1 cellular context compared by ENCODE assay signal in the genomic region with DNA sequence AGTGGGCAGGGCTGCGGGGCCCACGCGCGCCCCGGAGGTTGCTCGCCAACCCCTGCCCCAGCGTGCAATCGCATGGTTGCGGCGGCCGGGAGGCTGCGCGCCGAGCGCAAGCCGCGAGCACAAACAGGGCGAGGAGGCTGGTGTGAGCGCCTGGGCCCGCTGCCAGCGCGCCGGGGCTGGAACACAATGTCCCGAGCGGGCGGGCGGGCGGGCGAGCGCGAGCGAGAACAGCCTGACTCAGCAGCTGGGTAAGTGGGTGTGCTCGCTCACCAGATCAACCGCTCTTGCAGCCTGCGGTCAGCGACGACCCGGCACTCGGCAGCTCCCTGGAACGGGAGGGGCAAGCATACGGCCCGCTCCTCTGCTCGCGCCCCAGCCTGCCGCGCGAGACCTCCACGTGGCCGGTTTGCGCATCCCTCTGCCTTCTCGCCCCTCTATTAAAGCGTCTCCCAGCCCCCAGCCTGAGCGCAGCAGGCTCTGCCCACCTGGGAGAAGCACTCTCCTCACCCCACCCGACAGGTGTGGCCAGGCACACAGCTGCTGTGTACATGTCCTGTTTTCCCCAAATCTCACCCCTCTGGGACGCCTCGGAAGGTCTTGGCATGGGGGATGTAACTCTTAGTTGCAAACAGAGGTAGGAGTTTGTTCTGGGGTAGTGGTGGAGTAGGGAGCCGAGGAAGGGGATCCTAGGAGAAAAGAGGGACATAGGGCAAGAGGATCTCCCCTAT.
TF ChIP-seq lines count a peak whose summit lies in the region.

No MANE protein-coding gene starts in this region.

TF ChIP-seq in Ishikawa, 13 proteins besides CTCF, POLR2A, EP300 and RAD21 (continued from another document):
- TF ChIP-seq, protein P1, sequence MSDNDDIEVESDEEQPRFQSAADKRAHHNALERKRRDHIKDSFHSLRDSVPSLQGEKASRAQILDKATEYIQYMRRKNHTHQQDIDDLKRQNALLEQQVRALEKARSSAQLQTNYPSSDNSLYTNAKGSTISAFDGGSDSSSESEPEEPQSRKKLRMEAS (IDR thresholded peaks at IDR 0.05): peak; percentile 83
